20 cellular contexts compared by ENCODE assay signal in the genomic region with DNA sequence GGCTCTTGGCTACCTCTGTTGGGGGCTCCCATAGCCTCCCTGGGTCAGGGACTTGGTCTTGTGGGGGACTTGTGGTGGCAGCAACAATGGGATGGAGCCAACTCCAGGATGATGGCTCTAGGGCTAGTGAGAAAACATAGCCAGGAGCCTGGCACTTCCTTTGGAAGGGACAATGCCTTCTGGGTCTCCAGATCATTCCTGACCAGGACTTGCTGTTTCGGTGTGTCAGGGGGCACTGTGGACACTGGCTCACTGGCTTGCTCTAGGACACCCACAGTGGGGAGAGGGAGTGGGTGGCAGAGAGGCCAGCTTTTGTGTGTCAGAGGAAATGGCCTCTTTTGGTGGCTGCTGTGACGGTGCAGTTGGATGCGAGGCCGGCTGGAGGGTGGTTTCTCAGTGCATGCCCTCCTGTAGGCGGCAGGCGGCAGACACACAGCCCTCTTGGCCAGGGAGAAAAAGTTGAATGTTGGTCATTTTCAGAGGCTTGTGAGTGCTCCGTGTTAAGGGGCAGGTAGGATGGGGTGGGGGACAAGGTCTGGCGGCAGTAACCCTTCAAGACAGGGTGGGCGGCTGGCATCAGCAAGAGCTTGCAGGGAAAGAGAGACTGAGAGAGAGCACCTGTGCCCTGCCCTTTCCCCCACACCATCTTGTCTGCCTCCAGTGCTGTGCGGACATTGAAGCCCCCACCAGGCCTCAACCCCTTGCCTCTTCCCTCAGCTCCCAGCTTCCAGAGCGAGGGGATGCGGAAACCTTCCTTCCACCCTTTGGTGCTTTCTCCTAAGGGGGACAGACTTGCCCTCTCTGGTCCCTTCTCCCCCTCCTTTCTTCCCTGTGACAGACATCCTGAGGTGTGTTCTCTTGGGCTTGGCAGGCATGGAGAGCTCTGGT. TPM values are rescaled to one million over a fixed set of nuclear protein-coding genes. Genes with fewer than 3 reads are reported as not detected.
DNase-seq lines count a peak whose midpoint lies in the region; ATAC-seq, FAIRE-seq and TF ChIP-seq lines count a peak whose summit lies in the region.
"Had no signal": no experiment of that assay in that cellular context is flagged by ENCODE, and none has a peak within 500 bp of the region (broad histone marks: within the 10 kb centered on the region; RNA-seq: fewer than 3 reads in every experiment).

No MANE protein-coding gene starts in this region.

- intact Hi-C loops in HepG2 (cut with micrococcal nuclease; ENCODE audit: unreplicated experiment), result no loop called here
- intact Hi-C loops in right lobe of liver (cut with DNase I), result loop anchor here (10.0 kb wide), 1 partner anchor 46 kb away; no protein-coding TSS in a partner anchor
- intact Hi-C loops in vagina (cut with DNase I), result loop anchor here (5.0 to 10.0 kb wide), 2 partner anchors 136 to 283 kb away; no protein-coding TSS in a partner anchor

- H3K23ac ChIP-seq in neuronal stem cell (ENCODE audit: low read depth, low read length, poor library complexity), result peak overlapping the region; percentile 52

- no peak overlapping the region for H4K91ac ChIP-seq in neuronal stem cell (ENCODE audit: low read depth, low read length, poor library complexity)

- no peak overlapping the region for H3K27ac ChIP-seq in HepG2 (ENCODE audit: extremely low read length, insufficient read depth, low read length)
- no peak overlapping the region for H3K27ac ChIP-seq in right lobe of liver
- H3K27ac ChIP-seq in neuronal stem cell (replicated peaks; ENCODE audit: low read length), result no peak overlapping the region
- H3K27ac ChIP-seq in vagina, result peak overlapping the region; percentile 27
- H3K27ac ChIP-seq: brain microvascular endothelial cell, left lung had no signal

- no peak for TF ChIP-seq RAD21 in HepG2 (CRISPR knock-in tag; IDR thresholded peaks at IDR 0.05)

- peaks cover 100% of the 10 kb centered on the region for H4K20me1 ChIP-seq in HepG2 (ENCODE audit: insufficient read depth, low read length)

- H3K27ac Mint-ChIP-seq in chondrocyte (ENCODE audit: unreplicated experiment), result no peak overlapping the region
- no peak overlapping the region for H3K27ac Mint-ChIP-seq in stimulated activated effector memory CD8-positive, alpha-beta T cell treated with anti-CD3 and anti-CD28 coated beads, Interleukin-12 subunit alpha, Interleukin-12 subunit beta, amount 100 ng/mL, for 72 hours
- H3K27ac Mint-ChIP-seq: activated naive CD8-positive, alpha-beta T cell treated with anti-CD3 and anti-CD28 coated beads, Interleukin-2, amount 50 U/mL, for 24 hours; CD4-positive, alpha-beta memory T cell; T-helper 2 cell treated with Interferon-gamma antibody and Interleukin-4, amounts not matched to agents 5 μg/mL and 100 μg/mL, for 36 hours had no signal

- H3K79me2 ChIP-seq in HepG2 (ENCODE audit: insufficient read depth, low read length), result peaks cover 48% of the 10 kb centered on the region

- no peak overlapping the region for H3K4me3 ChIP-seq in HepG2 (replicated peaks in 1 of 3; ENCODE audit: insufficient read depth in 1 of 3, low read depth in 2 of 3, low read length in 3 of 3)
- H3K4me3 ChIP-seq in right lobe of liver, result no peak overlapping the region
- no peak overlapping the region for H3K4me3 ChIP-seq in neuronal stem cell (ENCODE audit: low read length in 2 of 2)
- no peak overlapping the region for H3K4me3 ChIP-seq in vagina
- H3K4me3 ChIP-seq: left lung, spleen had no signal

- no peak overlapping the region for H3K18ac ChIP-seq in neuronal stem cell (ENCODE audit: low read length)

- POLR2A ChIA-PET in HepG2 (lab: Yijun Ruan, JAX), result no interaction called here

- no peak overlapping the region for H2BK12ac ChIP-seq in neuronal stem cell (ENCODE audit: low read length)

- H3K4me2 ChIP-seq in HepG2 (ENCODE audit: low read depth, low read length) (no peak overlapping the region), neuronal stem cell (ENCODE audit: insufficient read depth, low read length, poor library complexity, severe bottlenecking) (no peak overlapping the region)

- H2AFZ ChIP-seq in HepG2 (ENCODE audit: low read length), result no peak overlapping the region
- no peak overlapping the region for H2AFZ ChIP-seq in neuronal stem cell (ENCODE audit: low read length)

- no peaks in the 10 kb centered on the region for H3K27me3 Mint-ChIP-seq in chondrocyte (ENCODE audit: low read depth)
- H3K27me3 Mint-ChIP-seq: activated naive CD8-positive, alpha-beta T cell treated with anti-CD3 and anti-CD28 coated beads, Interleukin-2, amount 50 U/mL, for 24 hours had no signal

- in situ Hi-C loops in HepG2 (cut with HindIII; ENCODE audit: extremely low pct_ligation_motif_present, low pct_unique_long_range_greater_than_20kb), result no loop called here

- FAIRE-seq in HepG2 (lab: Jason Lieb, UNC), result no peak

- H3K4me1 ChIP-seq in HepG2 (ENCODE audit: insufficient read depth, low read length) (peaks cover 28% of the 10 kb centered on the region), right lobe of liver (peaks cover 0 to 23% (median 4%) of the 10 kb centered on the region in 4 donors), neuronal stem cell (ENCODE audit: control insufficient read depth in 2 of 2, insufficient read depth in 1 of 2, low read depth in 1 of 2, low read length in 2 of 2) (peaks cover 10% of the 10 kb centered on the region in 2 donors), vagina (peaks cover 33% of the 10 kb centered on the region)

- H4K8ac ChIP-seq in neuronal stem cell (ENCODE audit: low read depth, low read length), result no peak overlapping the region

- no peak overlapping the region for H3K9ac ChIP-seq in HepG2 (ENCODE audit: insufficient read depth, low read depth, low read length)
- H3K9ac ChIP-seq in neuronal stem cell (ENCODE audit: low read depth, low read length, poor library complexity), result no peak overlapping the region

- TF ChIP-seq EP300 in HepG2 (IDR thresholded peaks at IDR 0.05; ENCODE audit: low read depth in 2 of 2, low read length in 2 of 2) (no peak), HepG2 (CRISPR knock-in tag; IDR thresholded peaks at IDR 0.05; ENCODE audit: borderline replicate concordance) (no peak)

- peaks cover 80 to 99% of the 10 kb centered on the region in 2 experiments for H3K36me3 ChIP-seq in HepG2 (replicated peaks in 1 of 2; ENCODE audit: control insufficient read depth in 1 of 2, insufficient read depth in 2 of 2, low read length in 2 of 2)
- peaks cover 5 to 83% (median 51%) of the 10 kb centered on the region in 4 donors for H3K36me3 ChIP-seq in right lobe of liver
- peaks cover 51 to 81% of the 10 kb centered on the region in 2 donors for H3K36me3 ChIP-seq in neuronal stem cell (replicated peaks in 1 of 2; ENCODE audit: control insufficient read depth in 2 of 2, insufficient read depth in 2 of 2, low read length in 2 of 2)
- peaks cover 0 to 54% of the 10 kb centered on the region in 2 donors for H3K36me3 ChIP-seq in vagina

- ATAC-seq in HepG2 (no peak), right lobe of liver (no peak)
- ATAC-seq in stimulated activated effector memory CD8-positive, alpha-beta T cell treated with anti-CD3 and anti-CD28 coated beads, Interleukin-12 subunit alpha, Interleukin-12 subunit beta, amount 100 ng/mL, for 72 hours, result no peak
- ATAC-seq: activated naive CD8-positive, alpha-beta T cell treated with anti-CD3 and anti-CD28 coated beads, Interleukin-2, amount 50 U/mL, for 24 hours had no signal

- H3K14ac ChIP-seq in neuronal stem cell (ENCODE audit: low read length), result no peak overlapping the region

- no peak overlapping the region for H2BK120ac ChIP-seq in neuronal stem cell (ENCODE audit: low read depth, low read length)

- DNase-seq in HepG2 (ENCODE audit: low spot score) (no peak), right lobe of liver (no peak), chondrocyte (ENCODE audit: low spot score) (peak; percentile 62), neuronal stem cell (ENCODE audit: low spot score) (no peak), vagina (ENCODE audit: extremely low spot score in 2 of 2) (no peak), cerebellar cortex (ENCODE audit: low spot score) (no peak)
- no peak for DNase-seq in stimulated activated effector memory CD8-positive, alpha-beta T cell treated with anti-CD3 and anti-CD28 coated beads, Interleukin-12 subunit alpha, Interleukin-12 subunit beta, amount 100 ng/mL, for 72 hours (ENCODE audit: low spot score in 2 of 2)
- no peak for DNase-seq in NK-92 treated with Interleukin-12 subunit alpha and Interleukin-12 subunit beta, amount 100 ng/mL, for 24 hours (lab: John Stamatoyannopoulos, UW)
- DNase-seq: ACHN; activated effector memory CD4-positive, alpha-beta T cell treated with Interleukin-2 at 50 U/mL for 16 hours; activated naive CD8-positive, alpha-beta T cell treated with anti-CD3 and anti-CD28 coated beads, Interleukin-2, amount 50 U/mL, for 24 hours; brain microvascular endothelial cell; CD4-positive, alpha-beta memory T cell; cortex of kidney; DMS153; NCI-H1436 treated with DMSO at 0.1 percent for 48 hours; spleen; stimulated activated CD4-positive, alpha-beta T cell treated with anti-CD3 and anti-CD28 coated beads, Interleukin-4, amount 100 ng/mL, for 4 hours had no signal

- no peak overlapping the region for H3K4me3 Mint-ChIP-seq in chondrocyte (ENCODE audit: unreplicated experiment)
- H3K4me3 Mint-ChIP-seq in stimulated activated effector memory CD8-positive, alpha-beta T cell treated with anti-CD3 and anti-CD28 coated beads, Interleukin-12 subunit alpha, Interleukin-12 subunit beta, amount 100 ng/mL, for 72 hours, result no peak overlapping the region
- H3K4me3 Mint-ChIP-seq: activated naive CD8-positive, alpha-beta T cell treated with anti-CD3 and anti-CD28 coated beads, Interleukin-2, amount 50 U/mL, for 24 hours; CD4-positive, alpha-beta memory T cell; T-helper 2 cell treated with Interferon-gamma antibody and Interleukin-4, amounts not matched to agents 5 μg/mL and 100 μg/mL, for 36 hours had no signal

- H3K27me3 ChIP-seq in HepG2 (ENCODE audit: control insufficient read depth in 1 of 2, insufficient read depth in 2 of 2, low read length in 2 of 2), result no peaks in the 10 kb centered on the region
- no peaks in the 10 kb centered on the region for H3K27me3 ChIP-seq in right lobe of liver
- H3K27me3 ChIP-seq in neuronal stem cell (ENCODE audit: control insufficient read depth in 3 of 3, insufficient read depth in 3 of 3, low read depth in 1 of 3, low read length in 3 of 3), result no peaks in the 10 kb centered on the region
- no peaks in the 10 kb centered on the region for H3K27me3 ChIP-seq in vagina
- H3K27me3 ChIP-seq: brain microvascular endothelial cell, left lung had no signal

- H3K9me3 Mint-ChIP-seq in chondrocyte (ENCODE audit: low read depth), result no peaks in the 10 kb centered on the region
- no peaks in the 10 kb centered on the region for H3K9me3 Mint-ChIP-seq in stimulated activated effector memory CD8-positive, alpha-beta T cell treated with anti-CD3 and anti-CD28 coated beads, Interleukin-12 subunit alpha, Interleukin-12 subunit beta, amount 100 ng/mL, for 72 hours
- H3K9me3 Mint-ChIP-seq: activated naive CD8-positive, alpha-beta T cell treated with anti-CD3 and anti-CD28 coated beads, Interleukin-2, amount 50 U/mL, for 24 hours; CD4-positive, alpha-beta memory T cell; T-helper 2 cell treated with Interferon-gamma antibody and Interleukin-4, amounts not matched to agents 5 μg/mL and 100 μg/mL, for 36 hours had no signal

- no peak overlapping the region for H2BK5ac ChIP-seq in neuronal stem cell (ENCODE audit: low read length)

- TF ChIP-seq CTCF in HepG2 (CRISPR knock-in tag; IDR thresholded peaks at IDR 0.05), result no peak
- no peak for TF ChIP-seq CTCF in right lobe of liver (IDR thresholded peaks at IDR 0.05)
- no peak for TF ChIP-seq CTCF in chondrocyte (IDR thresholded peaks at IDR 0.05)
- no peak for TF ChIP-seq CTCF in vagina (IDR thresholded peaks at IDR 0.05)

- H3K4ac ChIP-seq in neuronal stem cell (ENCODE audit: low read length), result no peak overlapping the region

- peaks cover 39% of the 10 kb centered on the region for H3K36me3 Mint-ChIP-seq in chondrocyte (ENCODE audit: low read depth)
- peaks cover 98% of the 10 kb centered on the region for H3K36me3 Mint-ChIP-seq in stimulated activated effector memory CD8-positive, alpha-beta T cell treated with anti-CD3 and anti-CD28 coated beads, Interleukin-12 subunit alpha, Interleukin-12 subunit beta, amount 100 ng/mL, for 72 hours
- H3K36me3 Mint-ChIP-seq: CD4-positive, alpha-beta memory T cell had no signal

- WGBS in HepG2 (ENCODE audit: low lambda C conversion rate), result 98% methylated on average over 12 of the region's 12 CpGs
- WGBS in right lobe of liver (ENCODE audit: insufficient coverage, low coverage, low lambda C conversion rate, missing lambda C conversion rate), result 73% methylated on average over 5 of the region's 12 CpGs
- no CpG with 5 or more reads among the region's 12 CpGs for WGBS in neuronal stem cell (ENCODE audit: extremely low coverage in 2 of 2, insufficient read length in 2 of 2, insufficient replicate concordance in 1 of 2), 2 donors

- H3K9me3 ChIP-seq in HepG2 (ENCODE audit: low read length), result no peaks in the 10 kb centered on the region
- H3K9me3 ChIP-seq in right lobe of liver, result no peaks in the 10 kb centered on the region
- H3K9me3 ChIP-seq in neuronal stem cell (replicated peaks in 1 of 2; ENCODE audit: control insufficient read depth in 2 of 2, insufficient read depth in 1 of 2, low read depth in 1 of 2, low read length in 2 of 2), result no peaks in the 10 kb centered on the region
- no peaks in the 10 kb centered on the region for H3K9me3 ChIP-seq in vagina
- H3K9me3 ChIP-seq: left lung, spleen had no signal

- CTCF ChIA-PET in HepG2 (lab: Yijun Ruan, JAX; ENCODE audit: low intra/inter-chr PET ratio, low total read pairs), result no interaction called here

- TF ChIP-seq POLR2A in HepG2 (IDR thresholded peaks at IDR 0.05; ENCODE audit: insufficient read depth in 1 of 2, low read depth in 2 of 2, low read length in 2 of 2) (no peak), right lobe of liver (IDR thresholded peaks at IDR 0.05) (no peak), vagina (IDR thresholded peaks at IDR 0.05) (no peak)

- BruUV-seq in HepG2 (replicated peaks; lab: Mats Ljungman, UMichigan), result no TSS peak

- H2BK15ac ChIP-seq in neuronal stem cell (ENCODE audit: low read length), result no peak overlapping the region

- peaks cover 13% of the 10 kb centered on the region for H3K79me1 ChIP-seq in neuronal stem cell (ENCODE audit: low read depth, low read length)

- H3K4me1 Mint-ChIP-seq in chondrocyte (ENCODE audit: low read depth), result peaks cover 41% of the 10 kb centered on the region
- peaks cover 30% of the 10 kb centered on the region for H3K4me1 Mint-ChIP-seq in stimulated activated effector memory CD8-positive, alpha-beta T cell treated with anti-CD3 and anti-CD28 coated beads, Interleukin-12 subunit alpha, Interleukin-12 subunit beta, amount 100 ng/mL, for 72 hours

- H2AK5ac ChIP-seq in neuronal stem cell (ENCODE audit: low read depth, low read length), result no peak overlapping the region

RNA-seq across cellular contexts. Expression of gene VEGFA, which starts 9.2 kb away (rescaled TPM):
- 34.1 and 68.1 TPM in 2 replicates for total RNA-seq in HepG2 (2016; rRNA removed; fragmentation: Illumina TruSeq; extraction: Trizol)
- 13.4 and 14.2 TPM in 2 replicates for total RNA-seq in HepG2 (2016; cell fraction: cytosol; rRNA removed; fragmentation: Illumina TruSeq; extraction: Trizol; ENCODE audit: low read depth)
- 26.8 and 72.7 TPM in 2 replicates for total RNA-seq in HepG2 (2016; cell fraction: insoluble cytoplasmic fraction; rRNA removed; fragmentation: Illumina TruSeq; extraction: Trizol)
- total RNA-seq in HepG2 (2016; cell fraction: membrane; rRNA removed; fragmentation: Illumina TruSeq; extraction: Trizol), result 33.1 and 34.4 TPM in 2 replicates
- total RNA-seq in HepG2 (2016; cell fraction: nucleus; rRNA removed; fragmentation: Illumina TruSeq; extraction: Trizol), result 81.5 and 95.8 TPM in 2 replicates
- polyA plus RNA-seq in HepG2 (2011; rRNA removed), result 629 and 1,104 TPM in 2 replicates
- 292 and 298 TPM in 2 replicates for polyA plus RNA-seq in HepG2 (2011; cell fraction: cytosol; rRNA removed)
- 3,652 and 4,474 TPM in 2 replicates for polyA plus RNA-seq in HepG2 (2011; cell fraction: nucleus; rRNA removed)
- polyA plus RNA-seq in HepG2 (2012), result 463 and 546 TPM in 2 replicates
- polyA plus RNA-seq in HepG2 (2016; cell fraction: cytosol; fragmentation: Illumina TruSeq; extraction: Trizol; ENCODE audit: low read depth), result 9.2 and 10.7 TPM in 2 replicates
- 34.1 and 41.6 TPM in 2 replicates for polyA plus RNA-seq in HepG2 (2016; cell fraction: insoluble cytoplasmic fraction; fragmentation: Illumina TruSeq; extraction: Trizol; ENCODE audit: low read depth)
- 24.8 and 25.3 TPM in 2 replicates for polyA plus RNA-seq in HepG2 (2016; cell fraction: membrane; fragmentation: Illumina TruSeq; extraction: Trizol; ENCODE audit: low read depth)
- 253 and 267 TPM in 2 replicates for polyA plus RNA-seq in HepG2 (2016; cell fraction: nucleus; fragmentation: Illumina TruSeq; extraction: Trizol; ENCODE audit: insufficient read depth, low read depth)
- 238 and 645 TPM in 2 replicates for polyA minus RNA-seq in HepG2 (2011; rRNA and poly(A)+ RNA removed; ENCODE audit: low replicate concordance)
- polyA minus RNA-seq in HepG2 (2011; cell fraction: cytosol; rRNA and poly(A)+ RNA removed), result 122 and 136 TPM in 2 replicates
- 312 and 405 TPM in 2 replicates for polyA minus RNA-seq in HepG2 (2011; cell fraction: nucleus; rRNA and poly(A)+ RNA removed)
- total RNA-seq in right lobe of liver, result 100 to 1,000 TPM in 5 of 6 experiments, 10 to 100 TPM in 1; 91.3 to 571 (median 132) TPM
- total RNA-seq in chondrocyte, result 24.8 to 139 TPM (median 137 TPM) in 3 replicates
- polyA plus RNA-seq in neuronal stem cell (2013, experiment 1 of 2), result 29.0 TPM
- 29.1 TPM for polyA plus RNA-seq in neuronal stem cell (2013, experiment 2 of 2)
- total RNA-seq in vagina, result 194 TPM
- polyA plus RNA-seq: CD4-positive, alpha-beta memory T cell had no signal
